In genomic region chr10:130772676-130773075, GRCh38 we compare ENCODE assay signal across 1 cellular context.
TF ChIP-seq lines count a peak whose summit lies in the region.

No MANE protein-coding gene starts in this region.

TF ChIP-seq in H1, 55 proteins besides CTCF, POLR2A, EP300 and RAD21 (continued from another document):
- TF ChIP-seq, protein P1, sequence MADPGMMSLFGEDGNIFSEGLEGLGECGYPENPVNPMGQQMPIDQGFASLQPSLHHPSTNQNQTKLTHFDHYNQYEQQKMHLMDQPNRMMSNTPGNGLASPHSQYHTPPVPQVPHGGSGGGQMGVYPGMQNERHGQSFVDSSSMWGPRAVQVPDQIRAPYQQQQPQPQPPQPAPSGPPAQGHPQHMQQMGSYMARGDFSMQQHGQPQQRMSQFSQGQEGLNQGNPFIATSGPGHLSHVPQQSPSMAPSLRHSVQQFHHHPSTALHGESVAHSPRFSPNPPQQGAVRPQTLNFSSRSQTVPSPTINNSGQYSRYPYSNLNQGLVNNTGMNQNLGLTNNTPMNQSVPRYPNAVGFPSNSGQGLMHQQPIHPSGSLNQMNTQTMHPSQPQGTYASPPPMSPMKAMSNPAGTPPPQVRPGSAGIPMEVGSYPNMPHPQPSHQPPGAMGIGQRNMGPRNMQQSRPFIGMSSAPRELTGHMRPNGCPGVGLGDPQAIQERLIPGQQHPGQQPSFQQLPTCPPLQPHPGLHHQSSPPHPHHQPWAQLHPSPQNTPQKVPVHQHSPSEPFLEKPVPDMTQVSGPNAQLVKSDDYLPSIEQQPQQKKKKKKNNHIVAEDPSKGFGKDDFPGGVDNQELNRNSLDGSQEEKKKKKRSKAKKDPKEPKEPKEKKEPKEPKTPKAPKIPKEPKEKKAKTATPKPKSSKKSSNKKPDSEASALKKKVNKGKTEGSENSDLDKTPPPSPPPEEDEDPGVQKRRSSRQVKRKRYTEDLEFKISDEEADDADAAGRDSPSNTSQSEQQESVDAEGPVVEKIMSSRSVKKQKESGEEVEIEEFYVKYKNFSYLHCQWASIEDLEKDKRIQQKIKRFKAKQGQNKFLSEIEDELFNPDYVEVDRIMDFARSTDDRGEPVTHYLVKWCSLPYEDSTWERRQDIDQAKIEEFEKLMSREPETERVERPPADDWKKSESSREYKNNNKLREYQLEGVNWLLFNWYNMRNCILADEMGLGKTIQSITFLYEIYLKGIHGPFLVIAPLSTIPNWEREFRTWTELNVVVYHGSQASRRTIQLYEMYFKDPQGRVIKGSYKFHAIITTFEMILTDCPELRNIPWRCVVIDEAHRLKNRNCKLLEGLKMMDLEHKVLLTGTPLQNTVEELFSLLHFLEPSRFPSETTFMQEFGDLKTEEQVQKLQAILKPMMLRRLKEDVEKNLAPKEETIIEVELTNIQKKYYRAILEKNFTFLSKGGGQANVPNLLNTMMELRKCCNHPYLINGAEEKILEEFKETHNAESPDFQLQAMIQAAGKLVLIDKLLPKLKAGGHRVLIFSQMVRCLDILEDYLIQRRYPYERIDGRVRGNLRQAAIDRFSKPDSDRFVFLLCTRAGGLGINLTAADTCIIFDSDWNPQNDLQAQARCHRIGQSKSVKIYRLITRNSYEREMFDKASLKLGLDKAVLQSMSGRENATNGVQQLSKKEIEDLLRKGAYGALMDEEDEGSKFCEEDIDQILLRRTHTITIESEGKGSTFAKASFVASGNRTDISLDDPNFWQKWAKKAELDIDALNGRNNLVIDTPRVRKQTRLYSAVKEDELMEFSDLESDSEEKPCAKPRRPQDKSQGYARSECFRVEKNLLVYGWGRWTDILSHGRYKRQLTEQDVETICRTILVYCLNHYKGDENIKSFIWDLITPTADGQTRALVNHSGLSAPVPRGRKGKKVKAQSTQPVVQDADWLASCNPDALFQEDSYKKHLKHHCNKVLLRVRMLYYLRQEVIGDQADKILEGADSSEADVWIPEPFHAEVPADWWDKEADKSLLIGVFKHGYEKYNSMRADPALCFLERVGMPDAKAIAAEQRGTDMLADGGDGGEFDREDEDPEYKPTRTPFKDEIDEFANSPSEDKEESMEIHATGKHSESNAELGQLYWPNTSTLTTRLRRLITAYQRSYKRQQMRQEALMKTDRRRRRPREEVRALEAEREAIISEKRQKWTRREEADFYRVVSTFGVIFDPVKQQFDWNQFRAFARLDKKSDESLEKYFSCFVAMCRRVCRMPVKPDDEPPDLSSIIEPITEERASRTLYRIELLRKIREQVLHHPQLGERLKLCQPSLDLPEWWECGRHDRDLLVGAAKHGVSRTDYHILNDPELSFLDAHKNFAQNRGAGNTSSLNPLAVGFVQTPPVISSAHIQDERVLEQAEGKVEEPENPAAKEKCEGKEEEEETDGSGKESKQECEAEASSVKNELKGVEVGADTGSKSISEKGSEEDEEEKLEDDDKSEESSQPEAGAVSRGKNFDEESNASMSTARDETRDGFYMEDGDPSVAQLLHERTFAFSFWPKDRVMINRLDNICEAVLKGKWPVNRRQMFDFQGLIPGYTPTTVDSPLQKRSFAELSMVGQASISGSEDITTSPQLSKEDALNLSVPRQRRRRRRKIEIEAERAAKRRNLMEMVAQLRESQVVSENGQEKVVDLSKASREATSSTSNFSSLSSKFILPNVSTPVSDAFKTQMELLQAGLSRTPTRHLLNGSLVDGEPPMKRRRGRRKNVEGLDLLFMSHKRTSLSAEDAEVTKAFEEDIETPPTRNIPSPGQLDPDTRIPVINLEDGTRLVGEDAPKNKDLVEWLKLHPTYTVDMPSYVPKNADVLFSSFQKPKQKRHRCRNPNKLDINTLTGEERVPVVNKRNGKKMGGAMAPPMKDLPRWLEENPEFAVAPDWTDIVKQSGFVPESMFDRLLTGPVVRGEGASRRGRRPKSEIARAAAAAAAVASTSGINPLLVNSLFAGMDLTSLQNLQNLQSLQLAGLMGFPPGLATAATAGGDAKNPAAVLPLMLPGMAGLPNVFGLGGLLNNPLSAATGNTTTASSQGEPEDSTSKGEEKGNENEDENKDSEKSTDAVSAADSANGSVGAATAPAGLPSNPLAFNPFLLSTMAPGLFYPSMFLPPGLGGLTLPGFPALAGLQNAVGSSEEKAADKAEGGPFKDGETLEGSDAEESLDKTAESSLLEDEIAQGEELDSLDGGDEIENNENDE (IDR thresholded peaks at IDR 0.05; ENCODE audit: insufficient replicate concordance, low read length) = no peak
